Comparison of ENCODE assay signal across 11 cellular contexts in the genomic region with DNA sequence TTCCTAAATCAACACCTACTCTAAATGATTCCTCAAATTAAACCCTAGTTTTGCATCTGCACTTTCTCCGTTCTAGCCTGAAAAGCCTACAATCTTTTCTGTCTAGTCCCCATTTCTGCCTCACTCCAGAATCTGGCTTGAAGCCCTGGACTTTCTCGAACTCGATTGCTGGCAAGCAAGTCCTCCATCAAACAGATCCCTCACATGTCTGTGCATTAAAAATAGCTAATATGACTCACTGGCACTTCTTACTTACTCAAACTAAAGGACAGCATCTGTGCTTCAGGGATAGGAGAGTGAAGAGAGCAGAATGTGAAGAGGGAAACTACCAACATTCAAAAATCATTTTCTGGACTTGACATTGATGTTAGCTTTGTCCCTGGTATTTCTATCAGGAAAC. TPM values are rescaled to one million over a fixed set of nuclear protein-coding genes. Genes with fewer than 3 reads are reported as not detected.
A peak's percentile ranks its signal among the peaks of the same experiment; 100 is the strongest.
DNase-seq lines count a peak whose midpoint lies in the region; ATAC-seq lines count a peak whose summit lies in the region.
"Had no signal": no experiment of that assay in that cellular context is flagged by ENCODE, and none has a peak within 500 bp of the region (broad histone marks: within the 10 kb centered on the region; RNA-seq: fewer than 3 reads in every experiment).

No MANE protein-coding gene starts in this region.

- DNase-seq in AG20443 (ENCODE audit: low spot score) (peak; percentile 64), RPMI7951 (ENCODE audit: low read depth) (peak; percentile 90), fibroblast of peridontal ligament (ENCODE audit: extremely low read depth) (peak; percentile 89), occipital lobe (lab: John Stamatoyannopoulos, UW) (peak; percentile 67), MV-4-11 (lab: John Stamatoyannopoulos, UW) (no peak)
- no peak for DNase-seq in T-helper 2 cell treated with Interferon-gamma antibody and Interleukin-4, amounts not matched to agents 5 μg/mL and 100 μg/mL, for 36 hours (ENCODE audit: low spot score)
- no peak for DNase-seq in stimulated activated CD4-positive, alpha-beta T cell treated with anti-CD3 and anti-CD28 coated beads, Interleukin-2, amount 100 ng/mL, for 24 hours
- DNase-seq: activated gamma-delta T cell, NCI-H1694 treated with DMSO at 0.1 percent for 48 hours had no signal

- no peaks in the 10 kb centered on the region for H3K27me3 Mint-ChIP-seq in T-helper 2 cell treated with Interferon-gamma antibody and Interleukin-4, amounts not matched to agents 5 μg/mL and 100 μg/mL, for 36 hours (ENCODE audit: low read depth)

- ATAC-seq in HG02610 (IDR thresholded peaks at IDR 0.05; ENCODE audit: unreplicated experiment), result no peak

- no peaks in the 10 kb centered on the region for H3K4me1 Mint-ChIP-seq in T-helper 2 cell treated with Interferon-gamma antibody and Interleukin-4, amounts not matched to agents 5 μg/mL and 100 μg/mL, for 36 hours (ENCODE audit: low read depth)

- H3K4me3 Mint-ChIP-seq in T-helper 2 cell treated with Interferon-gamma antibody and Interleukin-4, amounts not matched to agents 5 μg/mL and 100 μg/mL, for 36 hours, result no peak overlapping the region
- H3K4me3 Mint-ChIP-seq: T-helper 1 cell treated with Interleukin-12 subunit alpha and Interleukin-12 subunit beta and Interleukin-4 antibody, amounts not matched to agents 30 μg/mL and 1 μg/mL, for 36 hours had no signal

- no peak overlapping the region for H3K27ac Mint-ChIP-seq in T-helper 2 cell treated with Interferon-gamma antibody and Interleukin-4, amounts not matched to agents 5 μg/mL and 100 μg/mL, for 36 hours
- H3K27ac Mint-ChIP-seq: T-helper 1 cell treated with Interleukin-12 subunit alpha and Interleukin-12 subunit beta and Interleukin-4 antibody, amounts not matched to agents 30 μg/mL and 1 μg/mL, for 36 hours had no signal

- no peaks in the 10 kb centered on the region for H3K36me3 Mint-ChIP-seq in T-helper 2 cell treated with Interferon-gamma antibody and Interleukin-4, amounts not matched to agents 5 μg/mL and 100 μg/mL, for 36 hours (ENCODE audit: low read depth)

- H3K9me3 Mint-ChIP-seq in T-helper 2 cell treated with Interferon-gamma antibody and Interleukin-4, amounts not matched to agents 5 μg/mL and 100 μg/mL, for 36 hours, result no peaks in the 10 kb centered on the region
- H3K9me3 Mint-ChIP-seq: T-helper 1 cell treated with Interleukin-12 subunit alpha and Interleukin-12 subunit beta and Interleukin-4 antibody, amounts not matched to agents 30 μg/mL and 1 μg/mL, for 36 hours had no signal

RNA-seq across cellular contexts. Expression of gene CXADR, which starts 51.8 kb away (rescaled TPM):
- 13.7 and 16.4 TPM in 2 replicates for total RNA-seq in RPMI7951 (2014; rRNA removed; shearing (Covaris generic))
- total RNA-seq in occipital lobe, result 372 TPM

Comparison
In these comparisons a context has a peak if more than half of its experiments do, and no peak if none do; other contexts are left out.
1. DNase-seq: peak in AG20443 (single experiment), RPMI7951 (single experiment), fibroblast of peridontal ligament (single experiment) and occipital lobe (single experiment); none in MV-4-11 (single experiment), T-helper 2 cell treated with Interferon-gamma antibody and Interleukin-4, amounts not matched to agents 5 μg/mL and 100 μg/mL, for 36 hours (single experiment) and stimulated activated CD4-positive, alpha-beta T cell treated with anti-CD3 and anti-CD28 coated beads, Interleukin-2, amount 100 ng/mL, for 24 hours (0 of 2).
2. RNA of gene CXADR, which starts 51.8 kb away (total RNA-seq): 372 TPM in occipital lobe (single experiment); 13.7 to 16.4 TPM in RPMI7951; every median in the first group is over 10 times any median in the second.